12 cellular contexts compared by ENCODE assay signal in the genomic region with DNA sequence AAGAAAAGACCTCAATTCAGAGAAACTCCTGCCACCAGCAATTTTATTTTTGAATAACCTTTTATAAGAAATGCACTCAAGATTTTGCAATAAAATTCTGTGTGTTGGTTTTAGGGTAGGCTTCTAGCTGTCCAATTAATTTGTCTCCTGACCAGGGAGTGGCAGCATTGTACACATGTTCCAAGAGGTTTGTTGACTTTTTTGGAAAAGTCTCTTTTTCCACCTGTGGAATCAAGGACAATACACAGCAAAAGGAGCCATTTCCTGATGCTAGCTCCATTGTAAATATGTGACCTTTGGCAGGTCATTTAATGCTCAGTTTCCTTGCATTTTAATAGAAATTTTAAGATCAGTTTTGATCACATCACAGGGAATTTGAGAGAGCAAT. TPM values are rescaled to one million over a fixed set of nuclear protein-coding genes. Genes with fewer than 3 reads are reported as not detected.
A peak's percentile ranks its signal among the peaks of the same experiment; 100 is the strongest.
DNase-seq lines count a peak whose midpoint lies in the region; ATAC-seq and TF ChIP-seq lines count a peak whose summit lies in the region.
"Had no signal": no experiment of that assay in that cellular context is flagged by ENCODE, and none has a peak within 500 bp of the region (broad histone marks: within the 10 kb centered on the region; RNA-seq: fewer than 3 reads in every experiment).

No MANE protein-coding gene starts in this region.

- no peak for ATAC-seq in CD4-positive, CD25-positive, alpha-beta regulatory T cell (ENCODE audit: low read depth in 2 of 2)
- no peak for ATAC-seq in activated naive CD8-positive, alpha-beta T cell treated with anti-CD3 and anti-CD28 coated beads, Interleukin-2, amount 50 U/mL, for 24 hours
- no peak for ATAC-seq in HG02852 (IDR thresholded peaks at IDR 0.05; ENCODE audit: unreplicated experiment)

- CTCF ChIA-PET in HEK293 (lab: Yijun Ruan, JAX), result interaction anchor here (1.0 to 1.4 kb wide), 2 partner anchors 137 to 224 kb away, joined by 3 read pairs; no protein-coding TSS in a partner anchor

- no peak for TF ChIP-seq CTCF in HEK293 (tag by site-specific recombination; IDR thresholded peaks at IDR 0.05)

- H3K4me1 ChIP-seq in CD4-positive, CD25-positive, alpha-beta regulatory T cell (ENCODE audit: control insufficient read depth, insufficient read depth, low read length, poor library complexity, severe bottlenecking), result peaks cover 75% of the 10 kb centered on the region
- no peaks in the 10 kb centered on the region for H3K4me1 ChIP-seq in HEK293 (ENCODE audit: control insufficient read depth, insufficient read depth, low read length)
- peaks cover 71% of the 10 kb centered on the region for H3K4me1 ChIP-seq in mononuclear cell (ENCODE audit: insufficient read depth, low read length)

- H3K9me3 Mint-ChIP-seq in CD4-positive, CD25-positive, alpha-beta regulatory T cell, result no peaks in the 10 kb centered on the region
- peaks cover 3% of the 10 kb centered on the region for H3K9me3 Mint-ChIP-seq in activated naive CD8-positive, alpha-beta T cell treated with anti-CD3 and anti-CD28 coated beads, Interleukin-2, amount 50 U/mL, for 24 hours

- H3K4me3 Mint-ChIP-seq in CD4-positive, CD25-positive, alpha-beta regulatory T cell, result peak overlapping the region; percentile 95 to 99 (median 98)
- H3K4me3 Mint-ChIP-seq in activated naive CD8-positive, alpha-beta T cell treated with anti-CD3 and anti-CD28 coated beads, Interleukin-2, amount 50 U/mL, for 24 hours, result peak overlapping the region; percentile 91

- POLR2A ChIA-PET in HEK293 (lab: Yijun Ruan, JAX), result no interaction called here

- H3K36me3 Mint-ChIP-seq in CD4-positive, CD25-positive, alpha-beta regulatory T cell, result peaks cover 61% of the 10 kb centered on the region
- H3K36me3 Mint-ChIP-seq in activated naive CD8-positive, alpha-beta T cell treated with anti-CD3 and anti-CD28 coated beads, Interleukin-2, amount 50 U/mL, for 24 hours (ENCODE audit: low read depth), result peaks cover 58% of the 10 kb centered on the region

- peaks cover 26 to 80% (median 69%) of the 10 kb centered on the region in 4 donors for H3K4me1 Mint-ChIP-seq in CD4-positive, CD25-positive, alpha-beta regulatory T cell
- peaks cover 83% of the 10 kb centered on the region for H3K4me1 Mint-ChIP-seq in activated naive CD8-positive, alpha-beta T cell treated with anti-CD3 and anti-CD28 coated beads, Interleukin-2, amount 50 U/mL, for 24 hours

- peak overlapping the region; percentile 71 for H3K27ac ChIP-seq in CD4-positive, CD25-positive, alpha-beta regulatory T cell (ENCODE audit: insufficient read depth, low read length, poor library complexity, severe bottlenecking)
- no peak overlapping the region for H3K27ac ChIP-seq in HEK293 (ENCODE audit: extremely low read depth, low read depth, low read length)
- H3K27ac ChIP-seq: PC-9 had no signal

- no peak for DNase-seq in CD4-positive, CD25-positive, alpha-beta regulatory T cell
- no peak for DNase-seq in activated naive CD8-positive, alpha-beta T cell treated with anti-CD3 and anti-CD28 coated beads, Interleukin-2, amount 50 U/mL, for 24 hours
- DNase-seq in NCI-H2029 treated with DMSO at 0.1 percent for 48 hours (lab: John Stamatoyannopoulos, UW) (no peak), GDM1 (lab: John Stamatoyannopoulos, UW) (no peak), AG20443 (ENCODE audit: low spot score) (no peak)
- DNase-seq: Calu3; effector CD4-positive, alpha-beta T cell had no signal

- H3K9me3 ChIP-seq in CD4-positive, CD25-positive, alpha-beta regulatory T cell (ENCODE audit: control insufficient read depth in 2 of 2, low read length in 2 of 2), result no peaks in the 10 kb centered on the region
- H3K9me3 ChIP-seq in HEK293 (ENCODE audit: control insufficient read depth, insufficient read depth, low read depth, low read length) (no peaks in the 10 kb centered on the region), mononuclear cell (ENCODE audit: low read depth, low read length) (no peaks in the 10 kb centered on the region)

- H3K36me3 ChIP-seq in CD4-positive, CD25-positive, alpha-beta regulatory T cell (ENCODE audit: control insufficient read depth, insufficient read depth, low read length), result peaks cover 44% of the 10 kb centered on the region
- no peaks in the 10 kb centered on the region for H3K36me3 ChIP-seq in HEK293 (ENCODE audit: control insufficient read depth in 2 of 2, insufficient read depth in 1 of 2, low read length in 2 of 2)

- H3K27me3 Mint-ChIP-seq in CD4-positive, CD25-positive, alpha-beta regulatory T cell, result no peaks in the 10 kb centered on the region
- H3K27me3 Mint-ChIP-seq in activated naive CD8-positive, alpha-beta T cell treated with anti-CD3 and anti-CD28 coated beads, Interleukin-2, amount 50 U/mL, for 24 hours, result no peaks in the 10 kb centered on the region

- peak overlapping the region; percentile 99 for H3K4me3 ChIP-seq in CD4-positive, CD25-positive, alpha-beta regulatory T cell (ENCODE audit: low read depth, low read length)
- H3K4me3 ChIP-seq in HEK293 (ENCODE audit: low read depth, low read length) (no peak overlapping the region), mononuclear cell (ENCODE audit: low read length) (peak overlapping the region; percentile 79)
- H3K4me3 ChIP-seq: PC-9 had no signal

- H3K27me3 ChIP-seq in CD4-positive, CD25-positive, alpha-beta regulatory T cell (ENCODE audit: control insufficient read depth, insufficient read depth, low read length), result no peaks in the 10 kb centered on the region
- H3K27me3 ChIP-seq in mononuclear cell (ENCODE audit: insufficient read depth, low read length), result no peaks in the 10 kb centered on the region

- peak overlapping the region; percentile 86 to 98 (median 91) for H3K27ac Mint-ChIP-seq in CD4-positive, CD25-positive, alpha-beta regulatory T cell
- peak overlapping the region; percentile 94 for H3K27ac Mint-ChIP-seq in activated naive CD8-positive, alpha-beta T cell treated with anti-CD3 and anti-CD28 coated beads, Interleukin-2, amount 50 U/mL, for 24 hours

TF ChIP-seq in HEK293, 187 proteins besides CTCF, POLR2A, EP300 and RAD21:
- TF ChIP-seq ZNF350 (tag by site-specific recombination; IDR thresholded peaks at IDR 0.05), result no peak
- peak; percentile 40; the same call in 1 of the 2 replicates for TF ChIP-seq SCRT2 (tag by site-specific recombination; IDR thresholded peaks at IDR 0.05)

RNA-seq across cellular contexts. Expression of a gene that starts 1.8 kb away (rescaled TPM):
- 37.4 TPM for total RNA-seq in CD4-positive, CD25-positive, alpha-beta regulatory T cell
- 100 to 1,000 TPM; 249 to 539 (median 320) TPM for polyA plus RNA-seq in CD4-positive, CD25-positive, alpha-beta regulatory T cell
- total RNA-seq in mononuclear cell, result 102 TPM
- total RNA-seq: Calu3, PC-9 had no signal

RNA-seq across cellular contexts. Expression of a gene that starts 22.6 kb away (rescaled TPM):
- total RNA-seq in CD4-positive, CD25-positive, alpha-beta regulatory T cell, result 17.1 TPM
- polyA plus RNA-seq in CD4-positive, CD25-positive, alpha-beta regulatory T cell, result 10 to 100 TPM; 48.4 to 90.0 (median 64.6) TPM
- 10.0 TPM for total RNA-seq in mononuclear cell
- total RNA-seq: Calu3, kidney epithelial cell, PC-9 had no signal

RNA-seq across cellular contexts. Expression of a gene that starts 53.5 kb away (rescaled TPM):
- total RNA-seq in CD4-positive, CD25-positive, alpha-beta regulatory T cell, result 95.1 TPM
- polyA plus RNA-seq in CD4-positive, CD25-positive, alpha-beta regulatory T cell, result 100 to 1,000 TPM in 2 of 4 donors, 10 to 100 TPM in 2; 79.0 to 142 (median 110) TPM
- total RNA-seq in mononuclear cell, result 159 TPM
